ENCODE assay signal across 1 cellular context in the genomic region with DNA sequence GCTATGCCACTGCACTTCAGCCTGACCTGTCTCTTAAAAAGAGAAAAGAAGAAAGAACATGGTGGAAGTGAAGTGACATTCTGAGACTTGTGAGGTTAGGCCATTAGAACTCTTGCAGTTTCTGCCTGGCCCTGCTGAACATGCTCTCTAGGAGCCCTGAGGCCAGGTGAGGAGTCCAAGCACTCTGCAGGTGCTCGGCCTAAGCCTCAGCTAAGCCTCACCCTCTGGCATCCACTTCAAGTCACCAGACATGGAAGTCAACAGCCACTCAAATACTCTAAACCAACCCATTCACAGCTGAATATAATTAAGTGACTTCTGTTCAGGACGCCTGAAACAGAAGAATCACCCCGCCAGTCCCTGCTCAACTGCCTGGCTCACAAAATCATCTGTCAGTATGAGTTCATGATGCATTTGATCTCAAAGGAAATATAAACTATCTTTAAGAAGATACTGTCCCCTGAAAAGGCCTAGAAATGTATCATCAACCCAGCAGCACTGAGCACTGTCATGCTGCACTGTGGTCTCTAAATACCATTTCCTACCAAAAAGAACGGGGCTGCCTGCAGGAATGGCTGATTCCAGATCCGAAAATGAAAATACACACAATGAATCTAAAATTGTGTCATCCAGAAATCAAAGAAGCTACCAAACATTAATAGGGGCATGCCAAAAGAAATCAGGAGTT.
TF ChIP-seq lines count a peak whose summit lies in the region.

No MANE protein-coding gene starts in this region.

TF ChIP-seq in GM23338, 12 proteins besides CTCF, POLR2A, EP300 and RAD21 (continued from another document):
- TF ChIP-seq, protein P1, sequence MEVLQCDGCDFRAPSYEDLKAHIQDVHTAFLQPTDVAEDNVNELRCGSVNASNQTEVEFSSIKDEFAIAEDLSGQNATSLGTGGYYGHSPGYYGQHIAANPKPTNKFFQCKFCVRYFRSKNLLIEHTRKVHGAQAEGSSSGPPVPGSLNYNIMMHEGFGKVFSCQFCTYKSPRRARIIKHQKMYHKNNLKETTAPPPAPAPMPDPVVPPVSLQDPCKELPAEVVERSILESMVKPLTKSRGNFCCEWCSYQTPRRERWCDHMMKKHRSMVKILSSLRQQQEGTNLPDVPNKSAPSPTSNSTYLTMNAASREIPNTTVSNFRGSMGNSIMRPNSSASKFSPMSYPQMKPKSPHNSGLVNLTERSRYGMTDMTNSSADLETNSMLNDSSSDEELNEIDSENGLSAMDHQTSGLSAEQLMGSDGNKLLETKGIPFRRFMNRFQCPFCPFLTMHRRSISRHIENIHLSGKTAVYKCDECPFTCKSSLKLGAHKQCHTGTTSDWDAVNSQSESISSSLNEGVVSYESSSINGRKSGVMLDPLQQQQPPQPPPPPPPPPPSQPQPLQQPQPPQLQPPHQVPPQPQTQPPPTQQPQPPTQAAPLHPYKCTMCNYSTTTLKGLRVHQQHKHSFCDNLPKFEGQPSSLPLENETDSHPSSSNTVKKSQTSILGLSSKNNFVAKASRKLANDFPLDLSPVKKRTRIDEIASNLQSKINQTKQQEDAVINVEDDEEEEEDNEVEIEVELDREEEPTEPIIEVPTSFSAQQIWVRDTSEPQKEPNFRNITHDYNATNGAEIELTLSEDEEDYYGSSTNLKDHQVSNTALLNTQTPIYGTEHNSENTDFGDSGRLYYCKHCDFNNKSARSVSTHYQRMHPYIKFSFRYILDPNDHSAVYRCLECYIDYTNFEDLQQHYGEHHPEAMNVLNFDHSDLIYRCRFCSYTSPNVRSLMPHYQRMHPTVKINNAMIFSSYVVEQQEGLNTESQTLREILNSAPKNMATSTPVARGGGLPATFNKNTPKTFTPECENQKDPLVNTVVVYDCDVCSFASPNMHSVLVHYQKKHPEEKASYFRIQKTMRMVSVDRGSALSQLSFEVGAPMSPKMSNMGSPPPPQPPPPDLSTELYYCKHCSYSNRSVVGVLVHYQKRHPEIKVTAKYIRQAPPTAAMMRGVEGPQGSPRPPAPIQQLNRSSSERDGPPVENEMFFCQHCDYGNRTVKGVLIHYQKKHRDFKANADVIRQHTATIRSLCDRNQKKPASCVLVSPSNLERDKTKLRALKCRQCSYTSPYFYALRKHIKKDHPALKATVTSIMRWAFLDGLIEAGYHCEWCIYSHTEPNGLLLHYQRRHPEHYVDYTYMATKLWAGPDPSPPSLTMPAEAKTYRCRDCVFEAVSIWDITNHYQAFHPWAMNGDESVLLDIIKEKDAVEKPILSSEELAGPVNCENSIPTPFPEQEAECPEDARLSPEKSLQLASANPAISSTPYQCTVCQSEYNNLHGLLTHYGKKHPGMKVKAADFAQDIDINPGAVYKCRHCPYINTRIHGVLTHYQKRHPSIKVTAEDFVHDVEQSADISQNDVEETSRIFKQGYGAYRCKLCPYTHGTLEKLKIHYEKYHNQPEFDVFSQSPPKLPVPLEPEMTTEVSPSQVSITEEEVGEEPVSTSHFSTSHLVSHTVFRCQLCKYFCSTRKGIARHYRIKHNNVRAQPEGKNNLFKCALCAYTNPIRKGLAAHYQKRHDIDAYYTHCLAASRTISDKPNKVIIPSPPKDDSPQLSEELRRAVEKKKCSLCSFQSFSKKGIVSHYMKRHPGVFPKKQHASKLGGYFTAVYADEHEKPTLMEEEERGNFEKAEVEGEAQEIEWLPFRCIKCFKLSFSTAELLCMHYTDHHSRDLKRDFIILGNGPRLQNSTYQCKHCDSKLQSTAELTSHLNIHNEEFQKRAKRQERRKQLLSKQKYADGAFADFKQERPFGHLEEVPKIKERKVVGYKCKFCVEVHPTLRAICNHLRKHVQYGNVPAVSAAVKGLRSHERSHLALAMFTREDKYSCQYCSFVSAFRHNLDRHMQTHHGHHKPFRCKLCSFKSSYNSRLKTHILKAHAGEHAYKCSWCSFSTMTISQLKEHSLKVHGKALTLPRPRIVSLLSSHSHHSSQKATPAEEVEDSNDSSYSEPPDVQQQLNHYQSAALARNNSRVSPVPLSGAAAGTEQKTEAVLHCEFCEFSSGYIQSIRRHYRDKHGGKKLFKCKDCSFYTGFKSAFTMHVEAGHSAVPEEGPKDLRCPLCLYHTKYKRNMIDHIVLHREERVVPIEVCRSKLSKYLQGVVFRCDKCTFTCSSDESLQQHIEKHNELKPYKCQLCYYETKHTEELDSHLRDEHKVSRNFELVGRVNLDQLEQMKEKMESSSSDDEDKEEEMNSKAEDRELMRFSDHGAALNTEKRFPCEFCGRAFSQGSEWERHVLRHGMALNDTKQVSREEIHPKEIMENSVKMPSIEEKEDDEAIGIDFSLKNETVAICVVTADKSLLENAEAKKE (CRISPR knock-in tag; IDR thresholded peaks at IDR 0.05) = no peak
- TF ChIP-seq NANOG (IDR thresholded peaks at IDR 0.05; ENCODE audit: borderline replicate concordance) (no peak), STAT1 (IDR thresholded peaks at IDR 0.05; ENCODE audit: unreplicated experiment) (no peak), CREB1 (CRISPR knock-in tag; IDR thresholded peaks at IDR 0.05; ENCODE audit: low read depth) (no peak), EZH2 (IDR thresholded peaks at IDR 0.05; ENCODE audit: low read depth, unreplicated experiment) (no peak), ZNF331 (CRISPR knock-in tag; IDR thresholded peaks at IDR 0.05; ENCODE audit: low read depth) (no peak), JUNB (IDR thresholded peaks at IDR 0.05; ENCODE audit: unreplicated experiment) (no peak), POLR2AphosphoS5 (IDR thresholded peaks at IDR 0.05; ENCODE audit: low read depth) (no peak), ZNF114 (CRISPR knock-in tag; IDR thresholded peaks at IDR 0.05) (no peak), EZH2phosphoT487 (IDR thresholded peaks at IDR 0.05; ENCODE audit: unreplicated experiment) (no peak)
- TF ChIP-seq, protein P2, sequence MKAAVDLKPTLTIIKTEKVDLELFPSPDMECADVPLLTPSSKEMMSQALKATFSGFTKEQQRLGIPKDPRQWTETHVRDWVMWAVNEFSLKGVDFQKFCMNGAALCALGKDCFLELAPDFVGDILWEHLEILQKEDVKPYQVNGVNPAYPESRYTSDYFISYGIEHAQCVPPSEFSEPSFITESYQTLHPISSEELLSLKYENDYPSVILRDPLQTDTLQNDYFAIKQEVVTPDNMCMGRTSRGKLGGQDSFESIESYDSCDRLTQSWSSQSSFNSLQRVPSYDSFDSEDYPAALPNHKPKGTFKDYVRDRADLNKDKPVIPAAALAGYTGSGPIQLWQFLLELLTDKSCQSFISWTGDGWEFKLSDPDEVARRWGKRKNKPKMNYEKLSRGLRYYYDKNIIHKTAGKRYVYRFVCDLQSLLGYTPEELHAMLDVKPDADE (IDR thresholded peaks at IDR 0.05) = no peak
